ENCODE assay signal across 9 cellular contexts in the genomic region with DNA sequence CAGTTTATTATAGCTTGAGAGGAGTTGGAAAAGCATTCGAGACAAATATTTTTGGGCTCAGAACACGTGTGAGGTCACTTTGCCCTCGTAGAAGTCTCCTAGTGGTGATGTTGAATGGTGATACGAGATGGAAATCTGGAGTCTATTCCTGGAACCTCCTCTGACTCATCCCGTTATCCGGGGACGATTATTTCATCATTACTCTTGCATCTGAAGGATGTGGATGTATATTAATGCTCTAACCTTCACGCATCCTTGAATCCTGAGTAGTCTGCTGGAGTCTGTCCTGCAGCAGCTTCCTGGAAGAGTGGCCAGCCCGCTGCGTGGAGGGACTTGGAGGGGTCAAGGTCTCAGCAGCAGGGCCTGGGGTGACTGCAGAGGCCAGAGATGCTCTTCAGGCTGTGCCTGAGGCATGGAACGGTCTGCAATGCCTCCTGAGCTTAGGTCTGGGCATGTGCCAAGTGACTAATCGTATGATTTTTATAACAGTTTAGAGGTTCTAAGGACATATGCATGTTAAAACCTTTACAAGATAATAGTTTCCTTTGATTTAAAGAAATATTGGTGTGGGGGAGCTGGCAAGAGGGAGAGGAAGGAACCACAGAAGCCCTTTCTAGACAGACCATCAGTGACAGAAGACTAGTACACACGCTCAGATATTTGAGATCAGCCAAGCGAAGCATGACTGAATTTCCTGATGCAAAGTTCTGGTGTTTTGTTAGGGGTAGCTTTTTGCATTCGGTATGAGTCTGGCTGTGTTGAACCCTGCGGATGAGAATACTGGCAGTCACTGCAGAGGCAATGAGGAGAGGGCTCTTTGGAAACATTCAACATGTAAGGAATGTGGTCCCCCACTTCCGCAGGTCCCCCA.
DNase-seq lines count a peak whose midpoint lies in the region; ATAC-seq and TF ChIP-seq lines count a peak whose summit lies in the region.
"Had no signal": no experiment of that assay in that cellular context is flagged by ENCODE, and none has a peak within 500 bp of the region (broad histone marks: within the 10 kb centered on the region; RNA-seq: fewer than 3 reads in every experiment).

No MANE protein-coding gene starts in this region.

- H3K9me3 ChIP-seq in endodermal cell (ENCODE audit: control insufficient read depth, low read length): no peaks in the 10 kb centered on the region

- H3K27me3 ChIP-seq in endodermal cell (ENCODE audit: control insufficient read depth, insufficient read depth, low read length, poor library complexity, severe bottlenecking): no peaks in the 10 kb centered on the region

- H3K36me3 Mint-ChIP-seq in memory B cell (no peaks in the 10 kb centered on the region), endodermal cell (ENCODE audit: low read depth) (no peaks in the 10 kb centered on the region)
- H3K36me3 Mint-ChIP-seq: WTC11 had no signal

- H3K4me3 Mint-ChIP-seq in memory B cell (no peak overlapping the region), endodermal cell (no peak overlapping the region)
- H3K4me3 Mint-ChIP-seq: WTC11 had no signal

- H3K4me1 Mint-ChIP-seq in memory B cell (peaks cover 24% of the 10 kb centered on the region), endodermal cell (no peaks in the 10 kb centered on the region)

- H3K4me1 ChIP-seq in endodermal cell (ENCODE audit: control insufficient read depth, insufficient read depth, low read length): no peaks in the 10 kb centered on the region

- H3K27ac ChIP-seq in endodermal cell (ENCODE audit: low read depth, low read length): no peak overlapping the region

- 93 to 94% methylated on average over 7 to 17 of the region's 17 CpGs for WGBS in endodermal cell (ENCODE audit: insufficient coverage in 1 of 2, insufficient read length in 1 of 2), 2 experiments

- H3K27me3 Mint-ChIP-seq in memory B cell: no peaks in the 10 kb centered on the region
- no peaks in the 10 kb centered on the region for H3K27me3 Mint-ChIP-seq in endodermal cell (ENCODE audit: insufficient read depth)

- ATAC-seq in GM21737 (IDR thresholded peaks at IDR 0.05; ENCODE audit: unreplicated experiment) (peak; percentile 68), memory B cell (ENCODE audit: low read depth) (peak; percentile 50), HG03196 (IDR thresholded peaks at IDR 0.05; ENCODE audit: unreplicated experiment) (no peak)
- ATAC-seq: WTC11 had no signal

- TF ChIP-seq CTCF in endodermal cell (conservative IDR thresholded peaks at IDR 0.05): no peak

- peaks cover 3% of the 10 kb centered on the region for H3K9me3 Mint-ChIP-seq in memory B cell
- no peaks in the 10 kb centered on the region for H3K9me3 Mint-ChIP-seq in endodermal cell
- H3K9me3 Mint-ChIP-seq: WTC11 had no signal

- no peak overlapping the region for H3K4me3 ChIP-seq in endodermal cell (ENCODE audit: low read length)

- H3K9ac ChIP-seq in endodermal cell (ENCODE audit: extremely low read depth, low read length, poor library complexity, severe bottlenecking): no peak overlapping the region

- H3K27ac Mint-ChIP-seq in memory B cell (no peak overlapping the region), endodermal cell (no peak overlapping the region)
- H3K27ac Mint-ChIP-seq: WTC11 had no signal

- no peaks in the 10 kb centered on the region for H3K36me3 ChIP-seq in endodermal cell (ENCODE audit: control insufficient read depth, insufficient read depth, low read length)

- DNase-seq in DMS53 treated with DMSO at 0.1 percent for 48 hours (lab: John Stamatoyannopoulos, UW; ENCODE audit: unreplicated experiment) (peak; percentile 1), RPMI7951 (ENCODE audit: low read depth) (peak; percentile 99), memory B cell (ENCODE audit: low spot score in 2 of 2) (no peak), endodermal cell (no peak), cerebellar cortex (ENCODE audit: low spot score) (no peak), NCI-H146 treated with DMSO at 0.1 percent for 48 hours (lab: John Stamatoyannopoulos, UW; ENCODE audit: unreplicated experiment) (no peak)

Comparison
In these comparisons a context has a peak if more than half of its experiments do, and no peak if none do; other contexts are left out.
1. DNase-seq: peak in DMS53 treated with DMSO at 0.1 percent for 48 hours (single experiment) and RPMI7951 (single experiment); none in memory B cell (0 of 2), endodermal cell (single experiment), cerebellar cortex (single experiment) and NCI-H146 treated with DMSO at 0.1 percent for 48 hours (single experiment).